In the genomic region with DNA sequence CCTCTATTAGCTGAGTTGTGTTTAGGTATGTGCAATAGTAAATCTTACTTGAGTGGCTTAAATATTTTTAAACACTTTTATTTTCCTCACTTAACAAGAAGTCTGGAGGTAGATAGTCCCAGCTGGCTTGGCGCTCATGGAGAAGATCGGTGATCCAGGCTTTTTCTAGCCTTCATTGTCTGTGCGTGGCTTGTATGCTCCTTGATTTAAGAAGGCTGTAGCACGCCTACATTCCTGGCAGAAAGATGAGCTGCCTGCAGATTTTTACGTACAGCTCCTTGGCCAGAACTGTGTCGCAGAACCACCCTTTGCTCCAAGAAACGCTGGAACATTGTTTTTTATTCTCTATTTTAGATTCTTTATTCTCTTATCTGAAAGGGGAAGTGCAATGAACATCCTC, we compare ENCODE assay signal across 32 cellular contexts.
"Had no signal": no experiment of that assay in that cellular context is flagged by ENCODE, and none has a peak within 500 bp of the region (broad histone marks: within the 10 kb centered on the region; RNA-seq: fewer than 3 reads in every experiment).

No MANE protein-coding gene starts in this region.

- H3K4me1 Mint-ChIP-seq: activated B cell treated with CpG ODN at 0.5 μM for 24 hours; activated naive CD4-positive, alpha-beta T cell treated with anti-CD3 and anti-CD28 coated beads, Interleukin-2, amount 50 U/mL, for 24 hours; activated naive CD8-positive, alpha-beta T cell treated with anti-CD3 and anti-CD28 coated beads for 36 hours; activated naive CD8-positive, alpha-beta T cell treated with anti-CD3 and anti-CD28 coated beads, Interleukin-2, amount 50 U/mL, for 24 hours; activated T-helper 17 cell treated with anti-CD3 and anti-CD28 coated beads, Interleukin-2, amount 50 U/mL, for 72 hours; T-helper 17 cell had no signal

- FAIRE-seq: endometrium, endothelial cell of umbilical vein, frontal cortex had no signal

- H3K4me3 Mint-ChIP-seq: activated B cell treated with CpG ODN at 0.5 μM for 24 hours; activated CD8-positive, alpha-beta T cell treated with anti-CD3 and anti-CD28 coated beads for 36 hours; activated naive CD4-positive, alpha-beta T cell treated with anti-CD3 and anti-CD28 coated beads, Interleukin-2, amount 50 U/mL, for 24 hours; activated naive CD8-positive, alpha-beta T cell treated with anti-CD3 and anti-CD28 coated beads for 36 hours; activated naive CD8-positive, alpha-beta T cell treated with anti-CD3 and anti-CD28 coated beads, Interleukin-2, amount 50 U/mL, for 24 hours; activated T-cell treated with anti-CD3 and anti-CD28 coated beads, Interleukin-2, amount 50 U/mL, for 4 hours; activated T-helper 17 cell treated with anti-CD3 and anti-CD28 coated beads, Interleukin-2, amount 50 U/mL, for 72 hours; T-helper 17 cell; T-helper 2 cell treated with Interferon-gamma antibody and Interleukin-4, amounts not matched to agents 5 μg/mL and 100 μg/mL, for 36 hours had no signal

- H3K9me3 Mint-ChIP-seq: activated CD8-positive, alpha-beta T cell treated with anti-CD3 and anti-CD28 coated beads for 36 hours; activated naive CD8-positive, alpha-beta T cell treated with anti-CD3 and anti-CD28 coated beads, Interleukin-2, amount 50 U/mL, for 24 hours; activated T-cell treated with anti-CD3 and anti-CD28 coated beads, Interleukin-2, amount 50 U/mL, for 4 hours; T-helper 2 cell treated with Interferon-gamma antibody and Interleukin-4, amounts not matched to agents 5 μg/mL and 100 μg/mL, for 36 hours had no signal

- H3K4me3 ChIP-seq: adrenal gland, body of pancreas, cardiac muscle cell, colonic mucosa, esophagus squamous epithelium had no signal

- H3K27me3 Mint-ChIP-seq: activated B cell treated with CpG ODN at 0.5 μM for 24 hours; activated naive CD4-positive, alpha-beta T cell treated with anti-CD3 and anti-CD28 coated beads, Interleukin-2, amount 50 U/mL, for 24 hours; activated naive CD8-positive, alpha-beta T cell treated with anti-CD3 and anti-CD28 coated beads for 36 hours; activated naive CD8-positive, alpha-beta T cell treated with anti-CD3 and anti-CD28 coated beads, Interleukin-2, amount 50 U/mL, for 24 hours had no signal

- H3K27ac Mint-ChIP-seq: activated B cell treated with CpG ODN at 0.5 μM for 24 hours; activated CD8-positive, alpha-beta T cell treated with anti-CD3 and anti-CD28 coated beads for 36 hours; activated naive CD4-positive, alpha-beta T cell treated with anti-CD3 and anti-CD28 coated beads, Interleukin-2, amount 50 U/mL, for 24 hours; activated naive CD8-positive, alpha-beta T cell treated with anti-CD3 and anti-CD28 coated beads for 36 hours; activated naive CD8-positive, alpha-beta T cell treated with anti-CD3 and anti-CD28 coated beads, Interleukin-2, amount 50 U/mL, for 24 hours; activated T-helper 17 cell treated with anti-CD3 and anti-CD28 coated beads, Interleukin-2, amount 50 U/mL, for 72 hours; T-helper 17 cell; T-helper 2 cell treated with Interferon-gamma antibody and Interleukin-4, amounts not matched to agents 5 μg/mL and 100 μg/mL, for 36 hours had no signal

- H3K36me3 Mint-ChIP-seq: activated naive CD4-positive, alpha-beta T cell treated with anti-CD3 and anti-CD28 coated beads, Interleukin-2, amount 50 U/mL, for 24 hours; activated naive CD8-positive, alpha-beta T cell treated with anti-CD3 and anti-CD28 coated beads for 36 hours had no signal

- DNase-seq: activated B cell treated with CpG ODN at 0.5 μM for 24 hours; activated CD4-positive, alpha-beta T cell treated with anti-CD3 and anti-CD28 coated beads for 48 hours; activated CD4-positive, alpha-beta T cell treated with anti-CD3 and anti-CD28 coated beads, Interleukin-2, amount 50 U/mL, for 1 hour; activated CD4-positive, alpha-beta T cell treated with anti-CD3 and anti-CD28 coated beads, Interleukin-2, amount 50 U/mL, for 48 hours; activated CD8-positive, alpha-beta memory T cell treated with anti-CD3 and anti-CD28 coated beads for 24 hours; activated CD8-positive, alpha-beta T cell treated with anti-CD3 and anti-CD28 coated beads for 36 hours; activated effector memory CD4-positive, alpha-beta T cell treated with Interleukin-2 at 50 U/mL for 16 hours; activated gamma-delta T cell treated with Interleukin-2 at 50 U/mL for 16 hours; activated naive CD4-positive, alpha-beta T cell treated with Interleukin-2 at 50 U/mL for 16 hours; activated naive CD8-positive, alpha-beta T cell treated with anti-CD3 and anti-CD28 coated beads for 36 hours; activated naive CD8-positive, alpha-beta T cell treated with anti-CD3 and anti-CD28 coated beads, Interleukin-2, amount 50 U/mL, for 24 hours; activated T-cell treated with anti-CD3 and anti-CD28 coated beads, Interleukin-2, amount 50 U/mL, for 4 hours; adrenal gland; aorta; body of pancreas; central memory CD4-positive, alpha-beta T cell; cerebellar nuclear complex; colonic mucosa; effector CD8-positive, alpha-beta T cell; esophagus squamous epithelium; foreskin fibroblast; T-helper 1 cell; T-helper 17 cell; T1000; WERI-Rb-1 had no signal
